38 cellular contexts compared by ENCODE assay signal in genomic region chr1:86940599-86940998, GRCh38.
"Had no signal": no experiment of that assay in that cellular context is flagged by ENCODE, and none has a peak within 500 bp of the region (broad histone marks: within the 10 kb centered on the region; RNA-seq: fewer than 3 reads in every experiment).

No MANE protein-coding gene starts in this region.

- H3K27ac ChIP-seq: adrenal gland, body of pancreas, brain microvascular endothelial cell, breast epithelium had no signal

- H3K4me3 Mint-ChIP-seq: activated CD4-positive, alpha-beta memory T cell treated with anti-CD3 and anti-CD28 coated beads, Interleukin-2, amount 10 ng/mL, durations not matched to agents 7 days and 5 days; activated CD4-positive, alpha-beta T cell treated with anti-CD3 and anti-CD28 coated beads for 36 hours; activated CD4-positive, alpha-beta T cell treated with anti-CD3 and anti-CD28 coated beads, Interleukin-2, amount 10 ng/mL, durations not matched to agents 7 days and 5 days; activated CD8-positive, alpha-beta memory T cell treated with anti-CD3 and anti-CD28 coated beads, Interleukin-2, amount 10 ng/mL, durations not matched to agents 7 days and 5 days; activated CD8-positive, alpha-beta T cell treated with anti-CD3 and anti-CD28 coated beads, Interleukin-2, amount 10 ng/mL, durations not matched to agents 7 days and 5 days; activated naive CD4-positive, alpha-beta T cell treated with anti-CD3 and anti-CD28 coated beads for 36 hours; activated naive CD8-positive, alpha-beta T cell treated with anti-CD3 and anti-CD28 coated beads for 36 hours; activated T-cell treated with anti-CD3 and anti-CD28 coated beads, Interleukin-2, amount 50 U/mL, for 4 hours; activated T-cell treated with anti-CD3 and anti-CD28 coated beads, Interleukin-2, amount 50 U/mL, for 72 hours; activated T-helper 1 cell treated with anti-CD3 and anti-CD28 coated beads, Interleukin-12 subunit alpha, Interleukin-12 subunit beta, Interleukin-2, Interleukin-4 antibody, amounts not matched to agents 30 ng/mL and 10 ng/mL and 1 ng/mL, durations not matched to agents 14 hours and 24 hours and 36 hours; activated T-helper 17 cell treated with anti-CD3 and anti-CD28 coated beads, Interleukin-2, amount 50 U/mL, for 72 hours; T-helper 1 cell treated with Interleukin-12 subunit alpha and Interleukin-12 subunit beta and Interleukin-4 antibody, amounts not matched to agents 30 μg/mL and 1 μg/mL, for 36 hours; T-helper 2 cell treated with Interferon-gamma antibody and Interleukin-4, amounts not matched to agents 5 μg/mL and 100 μg/mL, for 36 hours had no signal

- H3K27me3 Mint-ChIP-seq: activated CD4-positive, alpha-beta memory T cell treated with anti-CD3 and anti-CD28 coated beads, Interleukin-2, amount 10 ng/mL, durations not matched to agents 7 days and 5 days; activated CD4-positive, alpha-beta T cell treated with anti-CD3 and anti-CD28 coated beads for 36 hours; activated CD4-positive, alpha-beta T cell treated with anti-CD3 and anti-CD28 coated beads, Interleukin-2, amount 10 ng/mL, durations not matched to agents 7 days and 5 days; activated CD8-positive, alpha-beta memory T cell treated with anti-CD3 and anti-CD28 coated beads, Interleukin-2, amount 10 ng/mL, durations not matched to agents 7 days and 5 days; activated naive CD8-positive, alpha-beta T cell treated with anti-CD3 and anti-CD28 coated beads for 36 hours; activated T-helper 17 cell treated with anti-CD3 and anti-CD28 coated beads, Interleukin-2, amount 50 U/mL, for 72 hours had no signal

- H3K27me3 ChIP-seq: adrenal gland, body of pancreas, brain microvascular endothelial cell, breast epithelium had no signal

- DNase-seq: activated CD4-positive, alpha-beta memory T cell treated with anti-CD3 and anti-CD28 coated beads, Interleukin-2, amount 10 ng/mL, durations not matched to agents 7 days and 5 days; activated CD4-positive, alpha-beta T cell treated with anti-CD3 and anti-CD28 coated beads for 1 hour; activated CD4-positive, alpha-beta T cell treated with anti-CD3 and anti-CD28 coated beads for 36 hours; activated CD4-positive, alpha-beta T cell treated with anti-CD3 and anti-CD28 coated beads for 48 hours; activated CD4-positive, alpha-beta T cell treated with anti-CD3 and anti-CD28 coated beads, Interleukin-2, amount 10 ng/mL, durations not matched to agents 7 days and 5 days; activated CD4-positive, alpha-beta T cell treated with anti-CD3 and anti-CD28 coated beads, Interleukin-2, amount 50 U/mL, for 48 hours; activated CD4-positive, CD25-positive, alpha-beta regulatory T cell; activated CD8-positive, alpha-beta memory T cell treated with anti-CD3 and anti-CD28 coated beads for 24 hours; activated CD8-positive, alpha-beta memory T cell treated with anti-CD3 and anti-CD28 coated beads, Interleukin-2, amount 10 ng/mL, durations not matched to agents 7 days and 5 days; activated CD8-positive, alpha-beta T cell treated with anti-CD3 and anti-CD28 coated beads, Interleukin-2, amount 10 ng/mL, durations not matched to agents 7 days and 5 days; activated effector memory CD4-positive, alpha-beta T cell treated with anti-CD3 and anti-CD28 coated beads, Interleukin-2, amount 50 U/mL, for 16 hours; activated gamma-delta T cell treated with Interleukin-2 at 50 U/mL for 16 hours; activated naive CD4-positive, alpha-beta T cell; activated naive CD4-positive, alpha-beta T cell treated with anti-CD3 and anti-CD28 coated beads for 36 hours; activated naive CD4-positive, alpha-beta T cell treated with anti-CD3 and anti-CD28 coated beads, Interleukin-2, amount 50 U/mL, for 16 hours; activated naive CD8-positive, alpha-beta T cell treated with anti-CD3 and anti-CD28 coated beads for 36 hours; activated T-cell treated with anti-CD3 and anti-CD28 coated beads for 4 hours; activated T-cell treated with anti-CD3 and anti-CD28 coated beads, Interleukin-2, amount 50 U/mL, for 1 hour; activated T-cell treated with anti-CD3 and anti-CD28 coated beads, Interleukin-2, amount 50 U/mL, for 4 hours; activated T-cell treated with anti-CD3 and anti-CD28 coated beads, Interleukin-2, amount 50 U/mL, for 72 hours; adrenal gland; amniotic stem cell; aorta; body of pancreas; brain microvascular endothelial cell; central memory CD4-positive, alpha-beta T cell; T-helper 1 cell; T-helper 2 cell; T-helper 9 cell had no signal

- FAIRE-seq: astrocyte, TTC549 had no signal

- H3K36me3 ChIP-seq: adrenal gland, brain microvascular endothelial cell, breast epithelium had no signal

- H3K4me1 ChIP-seq: breast epithelium had no signal

- H3K4me3 ChIP-seq: adrenal gland, body of pancreas, breast epithelium had no signal

- H3K9me3 Mint-ChIP-seq: activated CD4-positive, alpha-beta memory T cell treated with anti-CD3 and anti-CD28 coated beads, Interleukin-2, amount 10 ng/mL, durations not matched to agents 7 days and 5 days; activated CD4-positive, alpha-beta T cell treated with anti-CD3 and anti-CD28 coated beads, Interleukin-2, amount 10 ng/mL, durations not matched to agents 7 days and 5 days; activated naive CD4-positive, alpha-beta T cell treated with anti-CD3 and anti-CD28 coated beads for 36 hours; activated naive CD4-positive, alpha-beta T cell treated with anti-CD3 and anti-CD28 coated beads, Interleukin-2, amount 50 U/mL, for 72 hours; activated naive CD8-positive, alpha-beta T cell treated with anti-CD3 and anti-CD28 coated beads for 36 hours; activated T-cell treated with anti-CD3 and anti-CD28 coated beads, Interleukin-2, amount 50 U/mL, for 4 hours; activated T-cell treated with anti-CD3 and anti-CD28 coated beads, Interleukin-2, amount 50 U/mL, for 72 hours; activated T-helper 1 cell treated with anti-CD3 and anti-CD28 coated beads, Interleukin-12 subunit alpha, Interleukin-12 subunit beta, Interleukin-2, Interleukin-4 antibody, amounts not matched to agents 30 ng/mL and 10 ng/mL and 1 ng/mL, durations not matched to agents 14 hours and 24 hours and 36 hours; activated T-helper 17 cell treated with anti-CD3 and anti-CD28 coated beads, Interleukin-2, amount 50 U/mL, for 72 hours; T-helper 1 cell treated with Interleukin-12 subunit alpha and Interleukin-12 subunit beta and Interleukin-4 antibody, amounts not matched to agents 30 μg/mL and 1 μg/mL, for 36 hours; T-helper 2 cell treated with Interferon-gamma antibody and Interleukin-4, amounts not matched to agents 5 μg/mL and 100 μg/mL, for 36 hours had no signal

- ATAC-seq: activated CD4-positive, alpha-beta T cell treated with anti-CD3 and anti-CD28 coated beads for 36 hours; activated CD4-positive, CD25-positive, alpha-beta regulatory T cell treated with anti-CD3 and anti-CD28 coated beads, Interleukin-2, amount 50 U/mL, for 24 hours; activated CD8-positive, alpha-beta memory T cell treated with anti-CD3 and anti-CD28 coated beads, Interleukin-2, amount 10 ng/mL, durations not matched to agents 7 days and 5 days; activated CD8-positive, alpha-beta T cell treated with anti-CD3 and anti-CD28 coated beads, Interleukin-2, amount 10 ng/mL, durations not matched to agents 7 days and 5 days; activated naive CD4-positive, alpha-beta T cell treated with anti-CD3 and anti-CD28 coated beads, Interleukin-2, amount 50 U/mL, for 72 hours; activated T-cell treated with anti-CD3 and anti-CD28 coated beads, Interleukin-2, amount 50 U/mL, for 4 hours; activated T-cell treated with anti-CD3 and anti-CD28 coated beads, Interleukin-2, amount 50 U/mL, for 72 hours; activated T-helper 17 cell treated with anti-CD3 and anti-CD28 coated beads, Interleukin-2, amount 50 U/mL, for 72 hours; body of pancreas had no signal

- H3K27ac Mint-ChIP-seq: activated CD4-positive, alpha-beta memory T cell treated with anti-CD3 and anti-CD28 coated beads, Interleukin-2, amount 10 ng/mL, durations not matched to agents 7 days and 5 days; activated CD4-positive, alpha-beta T cell treated with anti-CD3 and anti-CD28 coated beads for 36 hours; activated CD4-positive, alpha-beta T cell treated with anti-CD3 and anti-CD28 coated beads, Interleukin-2, amount 10 ng/mL, durations not matched to agents 7 days and 5 days; activated CD8-positive, alpha-beta memory T cell treated with anti-CD3 and anti-CD28 coated beads, Interleukin-2, amount 10 ng/mL, durations not matched to agents 7 days and 5 days; activated CD8-positive, alpha-beta T cell treated with anti-CD3 and anti-CD28 coated beads, Interleukin-2, amount 10 ng/mL, durations not matched to agents 7 days and 5 days; activated naive CD4-positive, alpha-beta T cell treated with anti-CD3 and anti-CD28 coated beads for 36 hours; activated naive CD4-positive, alpha-beta T cell treated with anti-CD3 and anti-CD28 coated beads, Interleukin-2, amount 50 U/mL, for 72 hours; activated naive CD8-positive, alpha-beta T cell treated with anti-CD3 and anti-CD28 coated beads for 36 hours; activated T-cell treated with anti-CD3 and anti-CD28 coated beads, Interleukin-2, amount 50 U/mL, for 72 hours; activated T-helper 1 cell treated with anti-CD3 and anti-CD28 coated beads, Interleukin-12 subunit alpha, Interleukin-12 subunit beta, Interleukin-2, Interleukin-4 antibody, amounts not matched to agents 30 ng/mL and 10 ng/mL and 1 ng/mL, durations not matched to agents 14 hours and 24 hours and 36 hours; activated T-helper 17 cell treated with anti-CD3 and anti-CD28 coated beads, Interleukin-2, amount 50 U/mL, for 72 hours; T-helper 1 cell treated with Interleukin-12 subunit alpha and Interleukin-12 subunit beta and Interleukin-4 antibody, amounts not matched to agents 30 μg/mL and 1 μg/mL, for 36 hours; T-helper 2 cell treated with Interferon-gamma antibody and Interleukin-4, amounts not matched to agents 5 μg/mL and 100 μg/mL, for 36 hours had no signal

- H3K4me1 Mint-ChIP-seq: activated CD4-positive, alpha-beta memory T cell treated with anti-CD3 and anti-CD28 coated beads, Interleukin-2, amount 10 ng/mL, durations not matched to agents 7 days and 5 days; activated CD4-positive, alpha-beta T cell treated with anti-CD3 and anti-CD28 coated beads, Interleukin-2, amount 10 ng/mL, durations not matched to agents 7 days and 5 days; activated CD8-positive, alpha-beta memory T cell treated with anti-CD3 and anti-CD28 coated beads, Interleukin-2, amount 10 ng/mL, durations not matched to agents 7 days and 5 days had no signal

- H3K9me3 ChIP-seq: adrenal gland, body of pancreas, breast epithelium had no signal

- H3K36me3 Mint-ChIP-seq: activated CD8-positive, alpha-beta memory T cell treated with anti-CD3 and anti-CD28 coated beads, Interleukin-2, amount 10 ng/mL, durations not matched to agents 7 days and 5 days had no signal
